In genomic region chr3:138608322-138609214, GRCh38 we compare ENCODE assay signal across 8 cellular contexts. TPM values are rescaled to one million over a fixed set of nuclear protein-coding genes. Genes with fewer than 3 reads are reported as not detected.
DNase-seq lines count a peak whose midpoint lies in the region; ATAC-seq and TF ChIP-seq lines count a peak whose summit lies in the region.

TSS of gene FAIM (plus strand) at chr3:138608771. CDS start at chr3:138619727, 10,956 bp downstream.

- TF ChIP-seq EP300 in Ishikawa (IDR thresholded peaks at IDR 0.05; ENCODE audit: borderline replicate concordance) (no peak), SK-N-SH (IDR thresholded peaks at IDR 0.05; ENCODE audit: borderline replicate concordance in 1 of 2, low read depth in 1 of 2, low read length in 1 of 2) (no peak), tibial nerve (IDR thresholded peaks at IDR 0.05) (no peak)

- DNase-seq in ELR (ENCODE audit: low read depth), result peak; percentile 72
- peak; percentile 87 for DNase-seq in SK-N-SH
- DNase-seq in activated naive CD8-positive, alpha-beta T cell treated with anti-CD3 and anti-CD28 coated beads, Interleukin-2, amount 50 U/mL, for 16 hours (ENCODE audit: low read depth, low spot score), result peak; percentile 25
- peak; percentile 83 for DNase-seq in cardiac septum (ENCODE audit: low spot score)
- peak; percentile 53 for DNase-seq in pons (ENCODE audit: low spot score)
- peak; percentile 22 to 44 for DNase-seq in tibial nerve (ENCODE audit: low spot score in 2 of 2)

- H3K4me2 ChIP-seq in SK-N-SH, result peak within 1 kb of the TSS; percentile 75

- no peaks in the 10 kb centered on the region; the same call in 1 of the 2 replicates for H3K79me2 ChIP-seq in SK-N-SH (ENCODE audit: insufficient read depth)

- H3K9me2 ChIP-seq in SK-N-SH, result no peaks in the 10 kb centered on the region

- H3K27ac ChIP-seq in SK-N-SH (ENCODE audit: low read depth in 2 of 2, low read length in 1 of 2) (peak within 1 kb of the TSS; percentile 50 to 87), tibial nerve (peak within 1 kb of the TSS; percentile 91 to 95 (median 93))

- H4K20me1 ChIP-seq in SK-N-SH (ENCODE audit: insufficient read depth), result no peaks in the 10 kb centered on the region

- POLR2A ChIA-PET in SK-N-SH (lab: Yijun Ruan, JAX), result interaction anchor here (0.6 to 1.6 kb wide), 4 partner anchors 9 to 316 kb away, joined by 3 to 15 read pairs (median 4); partner anchors contain the start of gene CEP70

- H3K4me1 ChIP-seq in SK-N-SH (ENCODE audit: control insufficient read depth in 1 of 2, insufficient read depth in 2 of 2, low read depth in 1 of 2, low read length in 1 of 2) (peaks cover 0 to 5% of the 10 kb centered on the region in 2 experiments; a peak in 1 of 4 replicates), tibial nerve (peaks cover 0 to 10% (median 9%) of the 10 kb centered on the region in 4 donors)

- no peaks in the 10 kb centered on the region for H3F3A ChIP-seq in SK-N-SH (replicated peaks; ENCODE audit: insufficient read depth)

- peak within 1 kb of the TSS; percentile 92 for H2AFZ ChIP-seq in SK-N-SH (ENCODE audit: low read depth)

- CTCF ChIA-PET in SK-N-SH (lab: Yijun Ruan, JAX), result interaction anchor here (0.6 to 2.9 kb wide), 5 partner anchors 9 to 315 kb away, joined by 3 to 14 read pairs (median 3); partner anchors contain the start of gene CEP70

- H3K27me3 ChIP-seq in SK-N-SH (ENCODE audit: insufficient read depth), result no peaks in the 10 kb centered on the region
- H3K27me3 ChIP-seq in tibial nerve, result peaks cover 0 to 4% of the 10 kb centered on the region in 2 donors

- TF ChIP-seq CTCF in SK-N-SH (IDR thresholded peaks at IDR 0.05) (no peak), tibial nerve (IDR thresholded peaks at IDR 0.05) (no peak)

- 53% methylated on average over 5 of the region's 79 CpGs for WGBS in SK-N-SH (ENCODE audit: low lambda C conversion rate)
- WGBS in tibial nerve, 2 donors, result 4 to 7% methylated on average over 22 to 39 of the region's 79 CpGs

- peak within 1 kb of the TSS; percentile 89 for H3K9ac ChIP-seq in SK-N-SH

- intact Hi-C loops in cardiac septum (cut with DNase I), result loop anchor here (2.0 to 5.0 kb wide), 2 partner anchors 14 to 309 kb away; partner anchors contain the start of gene CEP70

- H3K4me3 ChIP-seq in SK-N-SH (ENCODE audit: low read depth in 2 of 2, low read length in 1 of 2) (peak within 1 kb of the TSS; percentile 57 to 71), tibial nerve (peak within 1 kb of the TSS; percentile 60 to 78 (median 74))

- no peaks in the 10 kb centered on the region for H3K9me3 ChIP-seq in SK-N-SH
- no peaks in the 10 kb centered on the region for H3K9me3 ChIP-seq in tibial nerve

- peak; percentile 68 for ATAC-seq in GM21576 (IDR thresholded peaks at IDR 0.05; ENCODE audit: unreplicated experiment)

- TF ChIP-seq RAD21 in Ishikawa (IDR thresholded peaks at IDR 0.05; ENCODE audit: low read depth), result no peak; the same call in 1 of the 2 replicates
- TF ChIP-seq RAD21 in SK-N-SH (IDR thresholded peaks at IDR 0.05; ENCODE audit: low read length), result no peak

- no peak for TF ChIP-seq POLR2A in tibial nerve (IDR thresholded peaks at IDR 0.05)

- H3K36me3 ChIP-seq in SK-N-SH (replicated peaks in 1 of 2; ENCODE audit: control insufficient read depth in 1 of 2, insufficient read depth in 2 of 2, low read length in 1 of 2), result no peaks in the 10 kb centered on the region
- H3K36me3 ChIP-seq in tibial nerve, result peaks cover 0 to 6% (median 0%) of the 10 kb centered on the region in 3 donors

TF ChIP-seq in Ishikawa, 13 proteins besides CTCF, POLR2A, EP300 and RAD21 (continues in another document):
- no peak for TF ChIP-seq TCF12 (IDR thresholded peaks at IDR 0.05; ENCODE audit: low read depth)
- no peak for TF ChIP-seq ZBTB7A (IDR thresholded peaks at IDR 0.05; ENCODE audit: low read depth)
- peak; percentile 32; the same call in 1 of the 2 replicates for TF ChIP-seq TAF1 (IDR thresholded peaks at IDR 0.05; ENCODE audit: low read depth)
- TF ChIP-seq CEBPB (IDR thresholded peaks at IDR 0.05), result no peak
- no peak for TF ChIP-seq REST (IDR thresholded peaks at IDR 0.05; ENCODE audit: low read depth)
- peak; percentile 82 for TF ChIP-seq YY1 (IDR thresholded peaks at IDR 0.05; ENCODE audit: low read depth)
- no peak for TF ChIP-seq FOXM1 (IDR thresholded peaks at IDR 0.05; ENCODE audit: borderline replicate concordance, low read depth)
- TF ChIP-seq NFIC (IDR thresholded peaks at IDR 0.05), result no peak
- no peak for TF ChIP-seq CREB1 (IDR thresholded peaks at IDR 0.05; ENCODE audit: low read depth)
- TF ChIP-seq USF1 (IDR thresholded peaks at IDR 0.05), result no peak

TF ChIP-seq in SK-N-SH, 30 proteins besides CTCF, POLR2A, EP300 and RAD21:
- TF ChIP-seq SIN3A (IDR thresholded peaks at IDR 0.05; ENCODE audit: borderline replicate concordance, low read depth, low read length) (peak; percentile 1; the same call in 1 of the 2 replicates), PBX3 (IDR thresholded peaks at IDR 0.05) (no peak), USF2 (IDR thresholded peaks at IDR 0.05; ENCODE audit: borderline replicate concordance, low read depth, low read length) (no peak), JUND (IDR thresholded peaks at IDR 0.05) (no peak), YY1 (IDR thresholded peaks at IDR 0.05; ENCODE audit: low read depth) (peak; percentile 74), MAX (IDR thresholded peaks at IDR 0.05; ENCODE audit: low read depth) (peak; percentile 79)

RNA-seq across cellular contexts. Expression of gene FAIM, which starts in this region (rescaled TPM):
- 3.0 and 3.1 TPM in 2 replicates for polyA plus RNA-seq in SK-N-SH (2012; rRNA removed)
- polyA plus RNA-seq in SK-N-SH (2012; cell fraction: cytosol; rRNA removed), result 5.3 and 8.9 TPM in 2 replicates
- polyA plus RNA-seq in SK-N-SH (2012; cell fraction: nucleus; rRNA removed), result 0.87 and 1.4 TPM in 2 replicates
- total RNA-seq in cardiac septum (3.5 TPM), tibial nerve (10 to 100 TPM in 3 of 4 donors, 1 to 10 TPM in 1; 6.3 to 15.3 (median 13.6) TPM)

Comparison
In these comparisons a context has a peak if more than half of its experiments do, and no peak if none do; other contexts are left out.
1. Peak in every context shown above with its lines: DNase-seq, ATAC-seq, H3K4me3 ChIP-seq and H3K27ac ChIP-seq.
2. DNase-seq: peak in every context shown above with its lines; median percentile 87 in SK-N-SH; 83 in cardiac septum; 72 in ELR; 53 in pons; 33 in tibial nerve; 25 in activated naive CD8-positive, alpha-beta T cell treated with anti-CD3 and anti-CD28 coated beads, Interleukin-2, amount 50 U/mL, for 16 hours.